25 cellular contexts compared by ENCODE assay signal in the genomic region with DNA sequence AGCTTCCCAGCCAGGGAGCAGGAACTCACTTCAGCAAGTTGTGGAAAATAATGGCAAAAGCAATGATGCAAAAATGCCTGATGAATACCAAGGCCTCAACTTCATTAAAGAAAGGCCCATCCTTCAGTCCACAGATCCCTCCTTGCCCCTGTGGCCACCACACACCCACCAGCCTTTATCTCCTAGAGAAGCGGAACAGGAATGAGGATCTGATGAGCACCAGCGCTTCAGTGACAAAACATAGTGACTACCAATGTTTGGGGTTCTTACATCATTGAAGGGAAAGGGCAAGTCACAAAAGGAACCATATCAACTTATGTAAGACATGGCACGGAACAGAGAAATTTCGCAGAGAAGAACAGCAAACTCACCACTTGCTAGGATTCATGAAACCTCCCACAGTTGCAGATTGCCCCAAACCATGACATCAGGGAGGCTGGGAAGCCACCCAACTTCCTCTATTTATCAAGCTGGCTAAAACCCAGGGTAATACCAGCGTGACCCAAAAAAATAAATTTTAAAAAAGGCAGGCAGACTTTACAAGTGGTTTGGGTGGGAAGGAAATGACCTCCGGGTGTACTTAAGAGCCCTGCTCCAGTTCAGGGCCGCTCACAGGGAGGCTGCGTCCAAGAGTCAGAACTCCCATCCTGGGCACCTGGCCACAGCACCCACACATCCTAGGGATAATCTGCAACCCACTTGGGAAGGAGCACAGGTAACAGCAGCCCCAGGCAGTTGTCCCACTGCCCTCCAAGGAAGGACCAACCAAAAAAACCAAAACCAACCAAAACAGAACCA. TPM values are rescaled to one million over a fixed set of nuclear protein-coding genes. Genes with fewer than 3 reads are reported as not detected.
DNase-seq lines count a peak whose midpoint lies in the region; ATAC-seq and TF ChIP-seq lines count a peak whose summit lies in the region.
"Had no signal": no experiment of that assay in that cellular context is flagged by ENCODE, and none has a peak within 500 bp of the region (broad histone marks: within the 10 kb centered on the region; RNA-seq: fewer than 3 reads in every experiment).

No MANE protein-coding gene starts in this region.

- TF ChIP-seq CTCF in lower lobe of right lung (IDR thresholded peaks at IDR 0.05) = no peak
- TF ChIP-seq CTCF in foreskin fibroblast (IDR thresholded peaks at IDR 0.05; ENCODE audit: low read depth, low read length) = no peak

- intact Hi-C loops in lower lobe of right lung (cut with DNase I) = no loop called here

- H3K27ac ChIP-seq in lower lobe of right lung = no peak overlapping the region

- peak; percentile 65 to 69 for ATAC-seq in lower lobe of right lung
- no peak for ATAC-seq in GM21576 (IDR thresholded peaks at IDR 0.05; ENCODE audit: unreplicated experiment)
- ATAC-seq: HCT116, Panc1 had no signal

- no peaks in the 10 kb centered on the region for H3K4me1 ChIP-seq in lower lobe of right lung

- H3K9me3 ChIP-seq in MG63 (no peaks in the 10 kb centered on the region), lower lobe of right lung (no peaks in the 10 kb centered on the region)

- H3K27me3 ChIP-seq in MG63 (no peaks in the 10 kb centered on the region), lower lobe of right lung (ENCODE audit: low read depth) (no peaks in the 10 kb centered on the region)

- no peaks in the 10 kb centered on the region for H3K36me3 ChIP-seq in MG63
- H3K36me3 ChIP-seq in lower lobe of right lung = no peaks in the 10 kb centered on the region

- H3K4me3 ChIP-seq in MG63 (no peak overlapping the region), lower lobe of right lung (no peak overlapping the region), foreskin fibroblast (ENCODE audit: low read depth in 1 of 2, low read length in 2 of 2) (no peak overlapping the region)

- peak; percentile 2 to 23 for DNase-seq in AML-193 (lab: John Stamatoyannopoulos, UW)
- peak; percentile 11 for DNase-seq in MG63
- DNase-seq in SIG-M5 (lab: John Stamatoyannopoulos, UW) = peak; percentile 72
- DNase-seq in lower lobe of right lung = peak; percentile 42
- no peak for DNase-seq in foreskin fibroblast
- DNase-seq in amygdala (lab: John Stamatoyannopoulos, UW) = no peak
- DNase-seq in activated effector memory CD4-positive, alpha-beta T cell treated with Interleukin-2 at 50 U/mL for 16 hours = no peak
- DNase-seq: ACHN; activated CD4-positive, alpha-beta T cell treated with anti-CD3 and anti-CD28 coated beads, Interleukin-2, amount 50 U/mL, for 1 hour; anterior cingulate cortex; C1 segment of cervical spinal cord; dermis blood vessel endothelial cell; head of caudate nucleus; kidney glomerular epithelial cell; mesenchymal stem cell; NCI-H2081 treated with DMSO at 0.1 percent for 48 hours; NCI-H446; small intestine; stimulated activated CD4-positive, alpha-beta T cell treated with anti-CD3 and anti-CD28 coated beads, Interleukin-2, amount 100 ng/mL, for 24 hours; substantia nigra had no signal

RNA-seq across cellular contexts. Expression of a gene that starts 36.1 kb away (rescaled TPM):
- total RNA-seq in MG63 (2014; rRNA removed; shearing (Covaris generic); ENCODE audit: low replicate concordance) = 0.20 and 0.46 TPM in 2 replicates
- total RNA-seq in lower lobe of right lung = 1.1 TPM
- total RNA-seq: dermis blood vessel endothelial cell, myocyte, pulmonary artery endothelial cell had no signal

Comparison
In these comparisons a context has a peak if more than half of its experiments do, and no peak if none do; other contexts are left out.
1. DNase-seq: peak in AML-193 (2 of 2), MG63 (single experiment), SIG-M5 (single experiment) and lower lobe of right lung (single experiment); none in foreskin fibroblast (0 of 2), amygdala (0 of 56) and activated effector memory CD4-positive, alpha-beta T cell treated with Interleukin-2 at 50 U/mL for 16 hours (single experiment).